ENCODE assay signal across 8 cellular contexts in genomic region chr3:108100906-108101305, GRCh38. TPM values are rescaled to one million over a fixed set of nuclear protein-coding genes. Genes with fewer than 3 reads are reported as not detected.
A peak's percentile ranks its signal among the peaks of the same experiment; 100 is the strongest.
DNase-seq lines count a peak whose midpoint lies in the region; ATAC-seq and TF ChIP-seq lines count a peak whose summit lies in the region.

No MANE protein-coding gene starts in this region.

- intact Hi-C loops in activated CD8-positive, alpha-beta T cell treated with anti-CD3 and anti-CD28 coated beads for 36 hours (cut with micrococcal nuclease), result no loop called here
- intact Hi-C loops in esophagus squamous epithelium (cut with DNase I), result no loop called here

- H3K27ac ChIP-seq in esophagus squamous epithelium, result no peak overlapping the region

- H3K4me3 Mint-ChIP-seq in activated CD8-positive, alpha-beta T cell treated with anti-CD3 and anti-CD28 coated beads for 36 hours, result peak overlapping the region; percentile 28

- H3K27me3 ChIP-seq in esophagus squamous epithelium, result no peaks in the 10 kb centered on the region

- H3K27ac Mint-ChIP-seq in activated CD8-positive, alpha-beta T cell treated with anti-CD3 and anti-CD28 coated beads for 36 hours, result peak overlapping the region; percentile 85

- H3K9me3 Mint-ChIP-seq in activated CD8-positive, alpha-beta T cell treated with anti-CD3 and anti-CD28 coated beads for 36 hours, result no peaks in the 10 kb centered on the region

- CTCF ChIA-PET in activated CD8-positive, alpha-beta T cell treated with anti-CD3 and anti-CD28 coated beads for 36 hours (lab: Charles Lee), result interaction anchor here (1.0 to 1.6 kb wide), 2 partner anchors 17 to 23 kb away, joined by 3 to 4 read pairs; no protein-coding TSS in a partner anchor

- H3K4me1 Mint-ChIP-seq in activated CD8-positive, alpha-beta T cell treated with anti-CD3 and anti-CD28 coated beads for 36 hours (ENCODE audit: low read depth), result peaks cover 60% of the 10 kb centered on the region

- ATAC-seq in GM19463 (IDR thresholded peaks at IDR 0.05; ENCODE audit: unreplicated experiment), result peak; percentile 87
- peak; percentile 87 for ATAC-seq in HG03442 (IDR thresholded peaks at IDR 0.05; ENCODE audit: unreplicated experiment)
- peak; percentile 83 for ATAC-seq in activated CD8-positive, alpha-beta T cell treated with anti-CD3 and anti-CD28 coated beads for 36 hours
- no peak for ATAC-seq in SK-N-SH treated with all-trans-retinoic acid at 6 μM for 48 hours

- H3K4me1 ChIP-seq in esophagus squamous epithelium, result no peaks in the 10 kb centered on the region

- WGBS in esophagus squamous epithelium, 2 donors, result 63 to 70% methylated on average over 2 of the region's 2 CpGs

- POLR2A ChIA-PET in activated CD8-positive, alpha-beta T cell treated with anti-CD3 and anti-CD28 coated beads for 36 hours (lab: Charles Lee), result interaction anchor here (0.9 to 13.4 kb wide), 6 partner anchors 9 to 27 kb away, joined by 3 to 161 read pairs (median 6); no protein-coding TSS in a partner anchor

- no peak overlapping the region for H3K4me3 ChIP-seq in esophagus squamous epithelium

- no peak for TF ChIP-seq CTCF in activated CD8-positive, alpha-beta T cell treated with anti-CD3 and anti-CD28 coated beads for 36 hours (IDR thresholded peaks at IDR 0.05)
- no peak for TF ChIP-seq CTCF in esophagus squamous epithelium (IDR thresholded peaks at IDR 0.05)

- DNase-seq in DMS 273 treated with DMSO at 0.1 percent for 48 hours (lab: John Stamatoyannopoulos, UW) (peak; percentile 18), foreskin melanocyte (no peak), esophagus squamous epithelium (lab: John Stamatoyannopoulos, UW) (no peak), GF-D8 (lab: John Stamatoyannopoulos, UW) (no peak)
- DNase-seq in activated CD8-positive, alpha-beta T cell treated with anti-CD3 and anti-CD28 coated beads for 36 hours, result peak; percentile 73

- TF ChIP-seq POLR2A in esophagus squamous epithelium (IDR thresholded peaks at IDR 0.05), result no peak

- H3K9me3 ChIP-seq in esophagus squamous epithelium, result no peaks in the 10 kb centered on the region

- no peaks in the 10 kb centered on the region for H3K36me3 Mint-ChIP-seq in activated CD8-positive, alpha-beta T cell treated with anti-CD3 and anti-CD28 coated beads for 36 hours (ENCODE audit: low read depth)

- H3K27me3 Mint-ChIP-seq in activated CD8-positive, alpha-beta T cell treated with anti-CD3 and anti-CD28 coated beads for 36 hours, result no peaks in the 10 kb centered on the region

- no peaks in the 10 kb centered on the region for H3K36me3 ChIP-seq in esophagus squamous epithelium

TF ChIP-seq in SK-N-SH treated with all-trans-retinoic acid at 6 μM for 48 hours, 23 proteins besides CTCF, POLR2A, EP300 and RAD21:
- TF ChIP-seq ZNF70 (CRISPR knock-in tag; IDR thresholded peaks at IDR 0.05), result no peak
- TF ChIP-seq, protein P1, sequence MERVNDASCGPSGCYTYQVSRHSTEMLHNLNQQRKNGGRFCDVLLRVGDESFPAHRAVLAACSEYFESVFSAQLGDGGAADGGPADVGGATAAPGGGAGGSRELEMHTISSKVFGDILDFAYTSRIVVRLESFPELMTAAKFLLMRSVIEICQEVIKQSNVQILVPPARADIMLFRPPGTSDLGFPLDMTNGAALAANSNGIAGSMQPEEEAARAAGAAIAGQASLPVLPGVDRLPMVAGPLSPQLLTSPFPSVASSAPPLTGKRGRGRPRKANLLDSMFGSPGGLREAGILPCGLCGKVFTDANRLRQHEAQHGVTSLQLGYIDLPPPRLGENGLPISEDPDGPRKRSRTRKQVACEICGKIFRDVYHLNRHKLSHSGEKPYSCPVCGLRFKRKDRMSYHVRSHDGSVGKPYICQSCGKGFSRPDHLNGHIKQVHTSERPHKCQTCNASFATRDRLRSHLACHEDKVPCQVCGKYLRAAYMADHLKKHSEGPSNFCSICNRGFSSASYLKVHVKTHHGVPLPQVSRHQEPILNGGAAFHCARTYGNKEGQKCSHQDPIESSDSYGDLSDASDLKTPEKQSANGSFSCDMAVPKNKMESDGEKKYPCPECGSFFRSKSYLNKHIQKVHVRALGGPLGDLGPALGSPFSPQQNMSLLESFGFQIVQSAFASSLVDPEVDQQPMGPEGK (CRISPR knock-in tag; IDR thresholded peaks at IDR 0.05; ENCODE audit: borderline replicate concordance), result no peak
- TF ChIP-seq ZNF565 (CRISPR knock-in tag; conservative IDR thresholded peaks at IDR 0.05; ENCODE audit: low read depth), result no peak
- TF ChIP-seq OSR1 (CRISPR knock-in tag; IDR thresholded peaks at IDR 0.05), result no peak

RNA-seq across cellular contexts. Expression of gene CD47, which starts 10.1 kb away (rescaled TPM):
- 10 to 100 TPM; 88.7 to 91.6 TPM for total RNA-seq in activated CD8-positive, alpha-beta T cell treated with anti-CD3 and anti-CD28 coated beads for 36 hours
- 100 to 1,000 TPM in 2 of 4 donors, 10 to 100 TPM in 2; 79.0 to 177 (median 115) TPM for total RNA-seq in esophagus squamous epithelium

Comparison
In these comparisons a context has a peak if more than half of its experiments do, and no peak if none do; other contexts are left out.
1. DNase-seq: peak in DMS 273 treated with DMSO at 0.1 percent for 48 hours (single experiment) and activated CD8-positive, alpha-beta T cell treated with anti-CD3 and anti-CD28 coated beads for 36 hours (single experiment); none in foreskin melanocyte (single experiment), esophagus squamous epithelium (single experiment) and GF-D8 (single experiment).